In the genomic region with DNA sequence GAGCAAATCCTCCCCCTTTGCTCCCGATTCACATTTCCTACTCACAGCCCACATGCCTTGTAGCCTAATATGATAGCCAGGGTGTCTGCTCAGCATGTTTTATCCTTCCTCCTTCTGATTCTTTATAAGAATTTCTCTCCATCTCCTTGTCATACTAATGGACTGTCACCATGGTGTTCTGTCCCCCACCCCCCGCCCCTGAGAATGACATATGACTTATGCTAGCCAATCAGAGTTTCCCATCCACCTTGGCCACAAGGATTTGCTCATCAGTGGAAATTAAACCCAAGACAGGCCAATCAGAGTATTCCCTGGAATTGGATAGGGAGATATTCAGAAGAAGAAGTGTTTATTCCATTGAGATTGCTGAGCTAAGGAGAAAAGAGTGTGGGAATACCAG, we compare ENCODE assay signal across 1 cellular context.
TF ChIP-seq lines count a peak whose summit lies in the region.

No MANE protein-coding gene starts in this region.

TF ChIP-seq in K562, 482 proteins besides CTCF, POLR2A, EP300 and RAD21 (continued from another document):
- TF ChIP-seq, protein P1, sequence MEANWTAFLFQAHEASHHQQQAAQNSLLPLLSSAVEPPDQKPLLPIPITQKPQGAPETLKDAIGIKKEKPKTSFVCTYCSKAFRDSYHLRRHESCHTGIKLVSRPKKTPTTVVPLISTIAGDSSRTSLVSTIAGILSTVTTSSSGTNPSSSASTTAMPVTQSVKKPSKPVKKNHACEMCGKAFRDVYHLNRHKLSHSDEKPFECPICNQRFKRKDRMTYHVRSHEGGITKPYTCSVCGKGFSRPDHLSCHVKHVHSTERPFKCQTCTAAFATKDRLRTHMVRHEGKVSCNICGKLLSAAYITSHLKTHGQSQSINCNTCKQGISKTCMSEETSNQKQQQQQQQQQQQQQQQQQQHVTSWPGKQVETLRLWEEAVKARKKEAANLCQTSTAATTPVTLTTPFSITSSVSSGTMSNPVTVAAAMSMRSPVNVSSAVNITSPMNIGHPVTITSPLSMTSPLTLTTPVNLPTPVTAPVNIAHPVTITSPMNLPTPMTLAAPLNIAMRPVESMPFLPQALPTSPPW (CRISPR knock-in tag; IDR thresholded peaks at IDR 0.05) = peak; percentile 54; the same call in 1 of the 2 replicates
- TF ChIP-seq CCAR2 (IDR thresholded peaks at IDR 0.05; ENCODE audit: low read depth, low read length) (no peak), PHF20 (IDR thresholded peaks at IDR 0.05; ENCODE audit: partially characterized antibody) (no peak), MEF2A (IDR thresholded peaks at IDR 0.05; ENCODE audit: control insufficient read depth, low read depth, low read length) (no peak), HNRNPK (IDR thresholded peaks at IDR 0.05; ENCODE audit: low read depth, low read length, poor library complexity, severe bottlenecking) (no peak), ZNF212 (CRISPR knock-in tag; IDR thresholded peaks at IDR 0.05) (no peak)
- TF ChIP-seq, protein P2, sequence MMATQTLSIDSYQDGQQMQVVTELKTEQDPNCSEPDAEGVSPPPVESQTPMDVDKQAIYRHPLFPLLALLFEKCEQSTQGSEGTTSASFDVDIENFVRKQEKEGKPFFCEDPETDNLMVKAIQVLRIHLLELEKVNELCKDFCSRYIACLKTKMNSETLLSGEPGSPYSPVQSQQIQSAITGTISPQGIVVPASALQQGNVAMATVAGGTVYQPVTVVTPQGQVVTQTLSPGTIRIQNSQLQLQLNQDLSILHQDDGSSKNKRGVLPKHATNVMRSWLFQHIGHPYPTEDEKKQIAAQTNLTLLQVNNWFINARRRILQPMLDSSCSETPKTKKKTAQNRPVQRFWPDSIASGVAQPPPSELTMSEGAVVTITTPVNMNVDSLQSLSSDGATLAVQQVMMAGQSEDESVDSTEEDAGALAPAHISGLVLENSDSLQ (IDR thresholded peaks at IDR 0.05) = peak; percentile 66
